In genomic region chr1:223244366-223245103, GRCh38 we compare ENCODE assay signal across 8 cellular contexts.
DNase-seq lines count a peak whose midpoint lies in the region; ATAC-seq and TF ChIP-seq lines count a peak whose summit lies in the region.

No MANE protein-coding gene starts in this region.

- H3K27ac ChIP-seq in HEK293 (ENCODE audit: extremely low read depth, low read depth, low read length) = no peak overlapping the region
- no peak overlapping the region for H3K27ac ChIP-seq in lower lobe of right lung
- H3K27ac ChIP-seq in uterus = no peak overlapping the region

- POLR2A ChIA-PET in HEK293 (lab: Yijun Ruan, JAX) (no interaction called here), T-cell (lab: Charles Lee) (no interaction called here)

- H3K27me3 ChIP-seq in lower lobe of right lung (ENCODE audit: low read depth) = no peaks in the 10 kb centered on the region
- no peaks in the 10 kb centered on the region for H3K27me3 ChIP-seq in uterus

- no peak for TF ChIP-seq POLR2A in uterus (IDR thresholded peaks at IDR 0.05)

- peak in 2 of 34 experiments; percentile 15 to 18 for DNase-seq in T-cell
- no peak for DNase-seq in lower lobe of right lung
- no peak for DNase-seq in uterus
- DNase-seq in left lobe of liver (ENCODE audit: low spot score) = no peak
- no peak for DNase-seq in DMS114 treated with DMSO at 0.1 percent for 48 hours (lab: John Stamatoyannopoulos, UW; ENCODE audit: unreplicated experiment)

- H3K4me3 Mint-ChIP-seq in T-cell = no peak overlapping the region

- H3K27me3 Mint-ChIP-seq in T-cell = no peaks in the 10 kb centered on the region

- H3K9me3 Mint-ChIP-seq in T-cell = no peaks in the 10 kb centered on the region

- H3K36me3 ChIP-seq in HEK293 (ENCODE audit: control insufficient read depth in 2 of 2, insufficient read depth in 1 of 2, low read length in 2 of 2) (no peaks in the 10 kb centered on the region), lower lobe of right lung (no peaks in the 10 kb centered on the region), uterus (no peaks in the 10 kb centered on the region)

- CTCF ChIA-PET in HEK293 (lab: Yijun Ruan, JAX) (interaction anchor here (1.0 to 1.6 kb wide), 3 partner anchors 108 to 114 kb away, joined by 4 to 10 read pairs (median 4); no protein-coding TSS in a partner anchor), T-cell (lab: Charles Lee) (interaction anchor here in 1 of 2 donors (0.6 to 1.0 kb wide), 3 partner anchors 111 to 562 kb away, joined by 3 to 5 read pairs (median 4); partner anchors contain the start of gene SUSD4)

- H3K4me1 ChIP-seq in HEK293 (ENCODE audit: control insufficient read depth, insufficient read depth, low read length) (peaks cover 3% of the 10 kb centered on the region; the same call in 1 of the 2 replicates), lower lobe of right lung (no peaks in the 10 kb centered on the region), uterus (no peaks in the 10 kb centered on the region)

- TF ChIP-seq CTCF in GM12874 (IDR thresholded peaks at IDR 0.05; ENCODE audit: insufficient read depth, low read depth, low read length) = peak; percentile 46; the same call in 1 of the 2 replicates
- TF ChIP-seq CTCF in HEK293 (tag by site-specific recombination; IDR thresholded peaks at IDR 0.05) = 0 out of 2 replicates have a peak, but pooled peaks have one; percentile 7
- peak; percentile 27 for TF ChIP-seq CTCF in lower lobe of right lung (IDR thresholded peaks at IDR 0.05)
- peak in 1 of 4 experiments; percentile 15 for TF ChIP-seq CTCF in uterus (IDR thresholded peaks at IDR 0.05)

- H3K36me3 Mint-ChIP-seq in T-cell = peaks cover 4% of the 10 kb centered on the region

- H3K4me1 Mint-ChIP-seq in T-cell = peaks cover 46 to 69% (median 57%) of the 10 kb centered on the region in 3 donors

- H3K27ac Mint-ChIP-seq in T-cell = peak overlapping the region in 1 of 2 donors; percentile 44

- H3K4me3 ChIP-seq in HEK293 (ENCODE audit: low read depth, low read length) = no peak overlapping the region
- no peak overlapping the region for H3K4me3 ChIP-seq in lower lobe of right lung
- H3K4me3 ChIP-seq in uterus = no peak overlapping the region

- H3K9me3 ChIP-seq in HEK293 (ENCODE audit: control insufficient read depth, insufficient read depth, low read depth, low read length) (no peaks in the 10 kb centered on the region), lower lobe of right lung (no peaks in the 10 kb centered on the region), uterus (no peaks in the 10 kb centered on the region)

- intact Hi-C loops in lower lobe of right lung (cut with DNase I) = no loop called here
- intact Hi-C loops in uterus (cut with DNase I; ENCODE audit: low total_unique reads) = no loop called here

- ATAC-seq in T-cell (replicated peaks in 1 of 4) = peak; percentile 33 to 62 (median 47)
- peak in 1 of 2 donors; percentile 59 for ATAC-seq in lower lobe of right lung
- ATAC-seq in left lobe of liver = no peak
- ATAC-seq in HG03469 (IDR thresholded peaks at IDR 0.05; ENCODE audit: unreplicated experiment) = no peak

TF ChIP-seq in HEK293, 187 proteins besides CTCF, POLR2A, EP300 and RAD21 (continues in another document):
- no peak for TF ChIP-seq ZNF155 (tag by site-specific recombination; IDR thresholded peaks at IDR 0.05)
- TF ChIP-seq ZNF114 (tag by site-specific recombination; IDR thresholded peaks at IDR 0.05) = no peak
- TF ChIP-seq RBAK (tag by site-specific recombination; IDR thresholded peaks at IDR 0.05) = no peak
- 0 out of 2 replicates have a peak, but pooled peaks have one; percentile 29 for TF ChIP-seq ZNF398 (tag by site-specific recombination; IDR thresholded peaks at IDR 0.05)
- TF ChIP-seq PRDM4 (tag by site-specific recombination; IDR thresholded peaks at IDR 0.05) = no peak
- TF ChIP-seq ZSCAN23 (tag by site-specific recombination; IDR thresholded peaks at IDR 0.05) = no peak
- peak; percentile 59; the same call in 1 of the 2 replicates for TF ChIP-seq ZBTB48 (tag by site-specific recombination; IDR thresholded peaks at IDR 0.05)
- TF ChIP-seq ZNF423 (tag by site-specific recombination; IDR thresholded peaks at IDR 0.05) = no peak
- TF ChIP-seq ZNF621 (tag by site-specific recombination; IDR thresholded peaks at IDR 0.05) = no peak
- TF ChIP-seq ZNF785 (tag by site-specific recombination; IDR thresholded peaks at IDR 0.05) = no peak
- no peak for TF ChIP-seq ZNF843 (tag by site-specific recombination; IDR thresholded peaks at IDR 0.05)
- peak; percentile 24; the same call in 1 of the 2 replicates for TF ChIP-seq TRIM28 (IDR thresholded peaks at IDR 0.05; ENCODE audit: borderline replicate concordance, low read length)
- peak; percentile 86 for TF ChIP-seq PRDM10 (tag by site-specific recombination; IDR thresholded peaks at IDR 0.05)
- no peak for TF ChIP-seq ZNF624 (tag by site-specific recombination; IDR thresholded peaks at IDR 0.05)
- no peak for TF ChIP-seq WT1 (tag by site-specific recombination; IDR thresholded peaks at IDR 0.05)
- no peak for TF ChIP-seq PBX3 (CRISPR knock-in tag; IDR thresholded peaks at IDR 0.05)
- TF ChIP-seq ZSCAN30 (tag by site-specific recombination; IDR thresholded peaks at IDR 0.05) = no peak
- peak; percentile 76 for TF ChIP-seq SCRT2 (tag by site-specific recombination; IDR thresholded peaks at IDR 0.05)
- TF ChIP-seq ZNF394 (tag by site-specific recombination; IDR thresholded peaks at IDR 0.05; ENCODE audit: borderline replicate concordance) = no peak
- no peak for TF ChIP-seq ZNF473 (tag by site-specific recombination; IDR thresholded peaks at IDR 0.05)

Comparison
In these comparisons a context has a peak if more than half of its experiments do, and no peak if none do; other contexts are left out.
1. ATAC-seq: peak in T-cell (4 of 4); none in left lobe of liver (single experiment) and HG03469 (single experiment).